8 cellular contexts compared by ENCODE assay signal in genomic region chr4:88219099-88219498, GRCh38.
A peak's percentile ranks its signal among the peaks of the same experiment; 100 is the strongest.
DNase-seq lines count a peak whose midpoint lies in the region; ATAC-seq and TF ChIP-seq lines count a peak whose summit lies in the region.

No MANE protein-coding gene starts in this region.

- peaks cover 0 to 4% (median 1%) of the 10 kb centered on the region in 4 donors for H3K4me1 ChIP-seq in stomach

- H3K9me3 Mint-ChIP-seq in activated naive CD8-positive, alpha-beta T cell treated with anti-CD3 and anti-CD28 coated beads, Interleukin-2, amount 10 ng/mL, durations not matched to agents 7 days and 5 days, result peaks cover 18% of the 10 kb centered on the region
- H3K9me3 Mint-ChIP-seq in activated naive CD8-positive, alpha-beta T cell treated with anti-CD3 and anti-CD28 coated beads for 36 hours, result peaks cover 3% of the 10 kb centered on the region

- H3K4me3 ChIP-seq in astrocyte of the cerebellum (ENCODE audit: low read depth, low read length), result no peak overlapping the region
- no peak overlapping the region for H3K4me3 ChIP-seq in stomach

- H3K4me1 Mint-ChIP-seq in activated naive CD8-positive, alpha-beta T cell treated with anti-CD3 and anti-CD28 coated beads, Interleukin-2, amount 10 ng/mL, durations not matched to agents 7 days and 5 days, result peaks cover 6% of the 10 kb centered on the region
- H3K4me1 Mint-ChIP-seq in activated naive CD8-positive, alpha-beta T cell treated with anti-CD3 and anti-CD28 coated beads for 36 hours, result peaks cover 2% of the 10 kb centered on the region

- peaks cover 4% of the 10 kb centered on the region for H3K27me3 Mint-ChIP-seq in activated naive CD8-positive, alpha-beta T cell treated with anti-CD3 and anti-CD28 coated beads, Interleukin-2, amount 10 ng/mL, durations not matched to agents 7 days and 5 days
- H3K27me3 Mint-ChIP-seq in activated naive CD8-positive, alpha-beta T cell treated with anti-CD3 and anti-CD28 coated beads for 36 hours, result no peaks in the 10 kb centered on the region

- H3K36me3 Mint-ChIP-seq in activated naive CD8-positive, alpha-beta T cell treated with anti-CD3 and anti-CD28 coated beads, Interleukin-2, amount 10 ng/mL, durations not matched to agents 7 days and 5 days, result peaks cover 12% of the 10 kb centered on the region
- no peaks in the 10 kb centered on the region for H3K36me3 Mint-ChIP-seq in activated naive CD8-positive, alpha-beta T cell treated with anti-CD3 and anti-CD28 coated beads for 36 hours

- peak overlapping the region; percentile 37 for H3K27ac Mint-ChIP-seq in activated naive CD8-positive, alpha-beta T cell treated with anti-CD3 and anti-CD28 coated beads, Interleukin-2, amount 10 ng/mL, durations not matched to agents 7 days and 5 days
- H3K27ac Mint-ChIP-seq in activated naive CD8-positive, alpha-beta T cell treated with anti-CD3 and anti-CD28 coated beads for 36 hours, result no peak overlapping the region

- no peak for DNase-seq in activated naive CD8-positive, alpha-beta T cell treated with anti-CD3 and anti-CD28 coated beads, Interleukin-2, amount 10 ng/mL, durations not matched to agents 7 days and 5 days
- DNase-seq in activated naive CD8-positive, alpha-beta T cell treated with anti-CD3 and anti-CD28 coated beads for 36 hours, result no peak
- peak; percentile 35 for DNase-seq in NCI-H345 treated with DMSO at 0.1 percent for 48 hours (lab: John Stamatoyannopoulos, UW; ENCODE audit: unreplicated experiment)
- DNase-seq in astrocyte of the cerebellum (ENCODE audit: low read depth), result peak; percentile 40
- peak; percentile 17 for DNase-seq in iPS DF 19.7 (ENCODE audit: low read depth, low spot score)
- DNase-seq in stomach, result no peak
- no peak for DNase-seq in T-helper 9 cell

- H3K4me3 Mint-ChIP-seq in activated naive CD8-positive, alpha-beta T cell treated with anti-CD3 and anti-CD28 coated beads, Interleukin-2, amount 10 ng/mL, durations not matched to agents 7 days and 5 days, result peak overlapping the region; percentile 22
- H3K4me3 Mint-ChIP-seq in activated naive CD8-positive, alpha-beta T cell treated with anti-CD3 and anti-CD28 coated beads for 36 hours, result no peak overlapping the region

- 1 to 2% (median 1%) methylated on average over 5 of the region's 5 CpGs for WGBS in stomach, 5 donors

- no peaks in the 10 kb centered on the region for H3K27me3 ChIP-seq in stomach

- H3K27ac ChIP-seq in stomach, result no peak overlapping the region

- peak; percentile 54 for ATAC-seq in activated naive CD8-positive, alpha-beta T cell treated with anti-CD3 and anti-CD28 coated beads, Interleukin-2, amount 10 ng/mL, durations not matched to agents 7 days and 5 days (ENCODE audit: low read depth)
- peak; percentile 69 for ATAC-seq in HG03064 (IDR thresholded peaks at IDR 0.05; ENCODE audit: low read depth, unreplicated experiment)

- TF ChIP-seq POLR2A in stomach (IDR thresholded peaks at IDR 0.05), result no peak

- in situ Hi-C loops in astrocyte of the cerebellum (cut with HindIII; ENCODE audit: low sequenced_read_pairs), result loop anchor here (5.0 kb wide), 1 partner anchor 288 kb away; no protein-coding TSS in a partner anchor

- TF ChIP-seq EP300 in stomach (IDR thresholded peaks at IDR 0.05), result no peak

- H3K36me3 ChIP-seq in stomach, result no peaks in the 10 kb centered on the region

- no peaks in the 10 kb centered on the region for H3K9me3 ChIP-seq in stomach

- intact Hi-C loops in stomach (cut with DNase I; ENCODE audit: low total_unique reads), result loop anchor here (5.0 kb wide), 1 partner anchor 298 kb away; no protein-coding TSS in a partner anchor

- peak; percentile 46 for TF ChIP-seq CTCF in astrocyte of the cerebellum (IDR thresholded peaks at IDR 0.05; ENCODE audit: low read depth, low read length, missing control alignments)
- peak in 5 of 7 experiments; percentile 35 to 76 (median 58) for TF ChIP-seq CTCF in stomach (IDR thresholded peaks at IDR 0.05)

- POLR2A ChIA-PET in activated naive CD8-positive, alpha-beta T cell treated with anti-CD3 and anti-CD28 coated beads, Interleukin-2, amount 10 ng/mL, durations not matched to agents 7 days and 5 days (lab: Charles Lee), result interaction anchor here (0.7 to 0.9 kb wide), 4 partner anchors 26 to 504 kb away, joined by 3 to 4 read pairs (median 4); no protein-coding TSS in a partner anchor

Comparison
In these comparisons a context has a peak if more than half of its experiments do, and no peak if none do; other contexts are left out.
1. DNase-seq: peak in NCI-H345 treated with DMSO at 0.1 percent for 48 hours (single experiment), astrocyte of the cerebellum (single experiment) and iPS DF 19.7 (single experiment); none in activated naive CD8-positive, alpha-beta T cell treated with anti-CD3 and anti-CD28 coated beads, Interleukin-2, amount 10 ng/mL, durations not matched to agents 7 days and 5 days (single experiment), activated naive CD8-positive, alpha-beta T cell treated with anti-CD3 and anti-CD28 coated beads for 36 hours (single experiment), stomach (single experiment) and T-helper 9 cell (single experiment).